ENCODE assay signal across 1 cellular context in the genomic region with DNA sequence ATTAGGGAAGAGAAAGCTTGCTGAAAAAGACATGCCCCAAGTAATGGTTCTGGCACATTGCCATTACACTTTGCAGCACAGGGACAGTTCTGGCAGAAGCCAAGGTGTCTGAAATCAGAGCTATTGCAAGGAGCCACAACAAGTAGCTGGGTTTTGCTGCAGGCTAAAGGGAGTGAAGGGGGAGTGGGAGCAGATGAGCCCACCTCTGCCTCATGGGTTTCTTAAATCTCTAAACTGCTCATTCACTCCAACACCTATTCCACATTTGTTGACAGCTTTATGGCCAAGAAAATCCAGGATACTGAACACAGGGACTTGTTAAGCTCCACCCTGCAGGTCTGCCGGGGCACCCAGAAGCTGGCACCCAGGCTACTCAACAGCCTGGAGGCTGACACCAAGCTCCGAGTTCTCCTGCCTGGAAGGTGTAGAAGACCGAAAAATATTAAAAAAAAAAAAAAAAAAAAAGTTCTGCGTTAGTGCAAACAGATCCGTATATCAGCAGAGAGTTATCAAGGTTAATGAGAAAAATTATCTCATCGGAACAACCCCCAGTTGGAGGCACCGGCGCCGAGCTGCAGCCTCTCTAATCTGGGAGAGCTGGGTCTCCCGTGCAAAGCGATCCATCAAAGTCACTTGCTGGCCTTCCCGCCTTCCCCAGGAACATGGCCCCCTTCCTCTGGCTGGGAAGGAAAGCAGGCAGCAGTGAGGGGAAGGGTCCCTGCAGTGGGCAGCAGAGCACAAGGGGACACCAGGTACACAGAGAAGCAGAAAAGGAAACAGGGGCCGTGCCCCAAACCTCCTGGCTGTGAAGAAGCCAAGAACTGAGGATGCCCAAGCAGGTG.
TF ChIP-seq lines count a peak whose summit lies in the region.

No MANE protein-coding gene starts in this region.

TF ChIP-seq in K562, 482 proteins besides CTCF, POLR2A, EP300 and RAD21 (continued from another document):
- TF ChIP-seq, protein P1, sequence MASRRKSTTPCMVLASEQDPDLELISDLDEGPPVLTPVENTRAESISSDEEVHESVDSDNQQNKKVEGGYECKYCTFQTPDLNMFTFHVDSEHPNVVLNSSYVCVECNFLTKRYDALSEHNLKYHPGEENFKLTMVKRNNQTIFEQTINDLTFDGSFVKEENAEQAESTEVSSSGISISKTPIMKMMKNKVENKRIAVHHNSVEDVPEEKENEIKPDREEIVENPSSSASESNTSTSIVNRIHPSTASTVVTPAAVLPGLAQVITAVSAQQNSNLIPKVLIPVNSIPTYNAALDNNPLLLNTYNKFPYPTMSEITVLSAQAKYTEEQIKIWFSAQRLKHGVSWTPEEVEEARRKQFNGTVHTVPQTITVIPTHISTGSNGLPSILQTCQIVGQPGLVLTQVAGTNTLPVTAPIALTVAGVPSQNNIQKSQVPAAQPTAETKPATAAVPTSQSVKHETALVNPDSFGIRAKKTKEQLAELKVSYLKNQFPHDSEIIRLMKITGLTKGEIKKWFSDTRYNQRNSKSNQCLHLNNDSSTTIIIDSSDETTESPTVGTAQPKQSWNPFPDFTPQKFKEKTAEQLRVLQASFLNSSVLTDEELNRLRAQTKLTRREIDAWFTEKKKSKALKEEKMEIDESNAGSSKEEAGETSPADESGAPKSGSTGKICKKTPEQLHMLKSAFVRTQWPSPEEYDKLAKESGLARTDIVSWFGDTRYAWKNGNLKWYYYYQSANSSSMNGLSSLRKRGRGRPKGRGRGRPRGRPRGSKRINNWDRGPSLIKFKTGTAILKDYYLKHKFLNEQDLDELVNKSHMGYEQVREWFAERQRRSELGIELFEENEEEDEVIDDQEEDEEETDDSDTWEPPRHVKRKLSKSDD (conservative IDR thresholded peaks at IDR 0.05; ENCODE audit: low read length) = no peak
- TF ChIP-seq ZNF766 (CRISPR knock-in tag; conservative IDR thresholded peaks at IDR 0.05) = no peak
- TF ChIP-seq, protein P2, sequence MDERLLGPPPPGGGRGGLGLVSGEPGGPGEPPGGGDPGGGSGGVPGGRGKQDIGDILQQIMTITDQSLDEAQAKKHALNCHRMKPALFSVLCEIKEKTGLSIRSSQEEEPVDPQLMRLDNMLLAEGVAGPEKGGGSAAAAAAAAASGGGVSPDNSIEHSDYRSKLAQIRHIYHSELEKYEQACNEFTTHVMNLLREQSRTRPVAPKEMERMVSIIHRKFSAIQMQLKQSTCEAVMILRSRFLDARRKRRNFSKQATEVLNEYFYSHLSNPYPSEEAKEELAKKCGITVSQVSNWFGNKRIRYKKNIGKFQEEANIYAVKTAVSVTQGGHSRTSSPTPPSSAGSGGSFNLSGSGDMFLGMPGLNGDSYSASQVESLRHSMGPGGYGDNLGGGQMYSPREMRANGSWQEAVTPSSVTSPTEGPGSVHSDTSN (CRISPR knock-in tag; IDR thresholded peaks at IDR 0.05; ENCODE audit: low read depth) = no peak
- TF ChIP-seq, protein P2 (tag; conservative IDR thresholded peaks at IDR 0.05; ENCODE audit: low read depth) = peak; percentile 31; the same call in 1 of the 2 replicates
